Comparison of ENCODE assay signal across 1 cellular context in the genomic region with DNA sequence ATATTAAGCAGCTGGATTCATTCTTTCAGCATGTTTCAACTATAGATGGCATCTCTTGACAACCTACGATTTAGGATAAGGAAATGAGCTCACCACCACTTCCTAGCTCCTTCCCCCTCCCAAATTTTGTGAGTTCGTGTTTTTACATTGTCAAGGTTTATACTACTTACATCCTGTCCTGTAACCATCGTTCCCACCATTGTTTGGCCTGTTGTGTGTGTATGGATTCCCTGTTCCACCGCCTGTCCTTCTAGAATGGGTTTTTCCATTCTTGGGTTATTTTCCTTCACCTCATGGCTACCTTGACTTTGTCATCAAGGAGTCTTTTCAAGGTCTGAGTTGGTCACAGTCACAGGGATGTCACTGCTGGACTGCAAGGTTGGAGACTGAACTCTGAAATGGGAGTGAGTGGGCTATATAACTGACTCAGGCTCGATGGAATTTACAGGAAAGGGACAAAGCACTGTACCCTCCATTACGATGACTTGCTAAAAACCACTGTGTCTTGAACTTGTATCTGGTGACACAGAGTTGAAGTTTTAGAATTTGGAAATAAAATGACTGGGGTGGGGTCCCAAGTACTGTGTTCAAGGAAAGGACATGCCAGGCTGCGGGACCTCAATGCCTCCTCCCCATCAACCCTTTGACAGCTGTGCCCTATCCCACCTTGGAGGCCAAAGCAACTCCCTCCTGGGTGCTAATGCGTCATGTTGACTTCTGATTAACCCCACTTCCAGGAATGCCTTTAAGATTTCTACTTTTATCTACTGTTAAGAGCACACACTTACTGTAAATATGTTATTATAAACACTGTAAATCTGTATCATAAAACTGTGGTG.
TF ChIP-seq lines count a peak whose summit lies in the region.

No MANE protein-coding gene starts in this region.

TF ChIP-seq in SK-N-SH treated with all-trans-retinoic acid at 6 μM for 48 hours, 23 proteins besides CTCF, POLR2A, EP300 and RAD21 (continued from another document):
- TF ChIP-seq, protein P1, sequence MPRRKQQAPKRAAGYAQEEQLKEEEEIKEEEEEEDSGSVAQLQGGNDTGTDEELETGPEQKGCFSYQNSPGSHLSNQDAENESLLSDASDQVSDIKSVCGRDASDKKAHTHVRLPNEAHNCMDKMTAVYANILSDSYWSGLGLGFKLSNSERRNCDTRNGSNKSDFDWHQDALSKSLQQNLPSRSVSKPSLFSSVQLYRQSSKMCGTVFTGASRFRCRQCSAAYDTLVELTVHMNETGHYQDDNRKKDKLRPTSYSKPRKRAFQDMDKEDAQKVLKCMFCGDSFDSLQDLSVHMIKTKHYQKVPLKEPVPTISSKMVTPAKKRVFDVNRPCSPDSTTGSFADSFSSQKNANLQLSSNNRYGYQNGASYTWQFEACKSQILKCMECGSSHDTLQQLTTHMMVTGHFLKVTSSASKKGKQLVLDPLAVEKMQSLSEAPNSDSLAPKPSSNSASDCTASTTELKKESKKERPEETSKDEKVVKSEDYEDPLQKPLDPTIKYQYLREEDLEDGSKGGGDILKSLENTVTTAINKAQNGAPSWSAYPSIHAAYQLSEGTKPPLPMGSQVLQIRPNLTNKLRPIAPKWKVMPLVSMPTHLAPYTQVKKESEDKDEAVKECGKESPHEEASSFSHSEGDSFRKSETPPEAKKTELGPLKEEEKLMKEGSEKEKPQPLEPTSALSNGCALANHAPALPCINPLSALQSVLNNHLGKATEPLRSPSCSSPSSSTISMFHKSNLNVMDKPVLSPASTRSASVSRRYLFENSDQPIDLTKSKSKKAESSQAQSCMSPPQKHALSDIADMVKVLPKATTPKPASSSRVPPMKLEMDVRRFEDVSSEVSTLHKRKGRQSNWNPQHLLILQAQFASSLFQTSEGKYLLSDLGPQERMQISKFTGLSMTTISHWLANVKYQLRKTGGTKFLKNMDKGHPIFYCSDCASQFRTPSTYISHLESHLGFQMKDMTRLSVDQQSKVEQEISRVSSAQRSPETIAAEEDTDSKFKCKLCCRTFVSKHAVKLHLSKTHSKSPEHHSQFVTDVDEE (CRISPR knock-in tag; IDR thresholded peaks at IDR 0.05): no peak
- TF ChIP-seq RARB (CRISPR knock-in tag; IDR thresholded peaks at IDR 0.05) (no peak), ISL1 (CRISPR knock-in tag; IDR thresholded peaks at IDR 0.05) (no peak), ZNF70 (CRISPR knock-in tag; IDR thresholded peaks at IDR 0.05) (no peak)
